Comparison of ENCODE assay signal across 1 cellular context in the genomic region with DNA sequence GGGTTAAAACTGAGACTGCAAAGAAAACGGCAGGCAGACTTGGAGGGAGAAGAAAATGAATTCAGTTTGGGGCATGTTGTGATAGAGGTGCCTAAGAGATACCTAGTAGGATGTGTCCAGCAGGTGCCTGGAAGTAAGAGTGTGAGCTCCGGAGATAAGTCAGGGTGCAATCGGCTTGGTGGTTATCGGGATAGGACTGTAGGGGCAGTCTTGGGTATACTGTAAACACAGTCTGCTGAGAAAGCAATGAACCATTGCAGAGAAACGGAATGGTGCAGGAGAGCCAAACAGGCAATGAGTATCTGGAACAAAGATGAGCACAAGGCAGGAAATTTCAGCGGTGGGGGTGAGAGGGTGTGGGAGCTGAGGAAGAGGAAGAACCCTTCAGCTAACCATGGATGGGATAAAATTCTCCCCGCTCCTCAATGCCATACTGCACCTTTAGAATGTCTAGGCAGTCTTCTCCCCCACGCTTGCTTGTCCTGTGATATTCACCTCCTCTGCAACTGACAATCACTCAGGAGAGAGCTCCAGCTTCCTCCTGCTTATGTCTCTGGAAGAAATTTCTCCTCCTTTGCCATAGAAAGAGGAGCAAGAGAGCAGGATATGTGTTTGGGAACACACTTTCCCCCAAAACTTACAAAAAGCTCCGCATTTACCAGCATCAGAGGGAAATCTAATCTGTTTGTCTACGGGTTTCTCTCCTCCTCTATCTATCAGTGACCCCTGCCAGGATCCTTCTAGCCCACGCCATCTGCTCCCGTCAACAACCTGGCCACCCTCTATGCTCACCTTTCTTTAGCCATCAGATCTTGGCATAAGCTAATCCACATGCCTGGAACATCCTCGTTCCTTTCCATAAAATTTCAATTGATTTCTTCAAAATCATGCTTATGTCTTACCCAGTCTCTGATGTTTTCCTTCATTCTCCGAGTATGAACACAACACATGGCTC.
A peak's percentile ranks its signal among the peaks of the same experiment; 100 is the strongest.
TF ChIP-seq lines count a peak whose summit lies in the region.

No MANE protein-coding gene starts in this region.

TF ChIP-seq in K562, 482 proteins besides CTCF, POLR2A, EP300 and RAD21 (continued from another document):
- TF ChIP-seq, protein P1, sequence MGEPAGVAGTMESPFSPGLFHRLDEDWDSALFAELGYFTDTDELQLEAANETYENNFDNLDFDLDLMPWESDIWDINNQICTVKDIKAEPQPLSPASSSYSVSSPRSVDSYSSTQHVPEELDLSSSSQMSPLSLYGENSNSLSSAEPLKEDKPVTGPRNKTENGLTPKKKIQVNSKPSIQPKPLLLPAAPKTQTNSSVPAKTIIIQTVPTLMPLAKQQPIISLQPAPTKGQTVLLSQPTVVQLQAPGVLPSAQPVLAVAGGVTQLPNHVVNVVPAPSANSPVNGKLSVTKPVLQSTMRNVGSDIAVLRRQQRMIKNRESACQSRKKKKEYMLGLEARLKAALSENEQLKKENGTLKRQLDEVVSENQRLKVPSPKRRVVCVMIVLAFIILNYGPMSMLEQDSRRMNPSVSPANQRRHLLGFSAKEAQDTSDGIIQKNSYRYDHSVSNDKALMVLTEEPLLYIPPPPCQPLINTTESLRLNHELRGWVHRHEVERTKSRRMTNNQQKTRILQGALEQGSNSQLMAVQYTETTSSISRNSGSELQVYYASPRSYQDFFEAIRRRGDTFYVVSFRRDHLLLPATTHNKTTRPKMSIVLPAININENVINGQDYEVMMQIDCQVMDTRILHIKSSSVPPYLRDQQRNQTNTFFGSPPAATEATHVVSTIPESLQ (CRISPR knock-in tag; IDR thresholded peaks at IDR 0.05): 0 out of 2 replicates have a peak, but pooled peaks have one; percentile 61
- no peak for TF ChIP-seq MYNN (IDR thresholded peaks at IDR 0.05)
- no peak for TF ChIP-seq MYNN (CRISPR knock-in tag; IDR thresholded peaks at IDR 0.05)
- peak; percentile 43 for TF ChIP-seq CXXC5 (CRISPR knock-in tag; IDR thresholded peaks at IDR 0.05)
- TF ChIP-seq, protein P2, sequence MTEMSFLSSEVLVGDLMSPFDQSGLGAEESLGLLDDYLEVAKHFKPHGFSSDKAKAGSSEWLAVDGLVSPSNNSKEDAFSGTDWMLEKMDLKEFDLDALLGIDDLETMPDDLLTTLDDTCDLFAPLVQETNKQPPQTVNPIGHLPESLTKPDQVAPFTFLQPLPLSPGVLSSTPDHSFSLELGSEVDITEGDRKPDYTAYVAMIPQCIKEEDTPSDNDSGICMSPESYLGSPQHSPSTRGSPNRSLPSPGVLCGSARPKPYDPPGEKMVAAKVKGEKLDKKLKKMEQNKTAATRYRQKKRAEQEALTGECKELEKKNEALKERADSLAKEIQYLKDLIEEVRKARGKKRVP (CRISPR knock-in tag; IDR thresholded peaks at IDR 0.05): no peak
- no peak for TF ChIP-seq STAG1 (CRISPR knock-in tag; IDR thresholded peaks at IDR 0.05; ENCODE audit: borderline replicate concordance)
- peak; percentile 27; the same call in 1 of the 2 replicates for TF ChIP-seq NCOA1 (IDR thresholded peaks at IDR 0.05; ENCODE audit: low read depth)
- TF ChIP-seq TEAD4 (IDR thresholded peaks at IDR 0.05; ENCODE audit: low read length): peak; percentile 78
- TF ChIP-seq TEAD4 (CRISPR knock-in tag; IDR thresholded peaks at IDR 0.05; ENCODE audit: borderline replicate concordance): no peak
- 0 out of 2 replicates have a peak, but pooled peaks have one; percentile 54 for TF ChIP-seq OTX1 (CRISPR knock-in tag; IDR thresholded peaks at IDR 0.05)
- no peak for TF ChIP-seq KHSRP (IDR thresholded peaks at IDR 0.05)
- no peak for TF ChIP-seq LARP7 (IDR thresholded peaks at IDR 0.05)
- TF ChIP-seq BHLHE40 (IDR thresholded peaks at IDR 0.05; ENCODE audit: low read length): peak; percentile 58; the same call in 1 of the 2 replicates
- peak; percentile 58; the same call in 1 of the 2 replicates for TF ChIP-seq SOX6 (IDR thresholded peaks at IDR 0.05)
- TF ChIP-seq FOXA3 (CRISPR knock-in tag; conservative IDR thresholded peaks at IDR 0.05 in 1 of 2, IDR thresholded peaks at IDR 0.05 in 1 of 2): no peak
- TF ChIP-seq SMARCA5 (IDR thresholded peaks at IDR 0.05): peak; percentile 57; the same call in 1 of the 2 replicates
- TF ChIP-seq HNRNPL (IDR thresholded peaks at IDR 0.05; ENCODE audit: low read depth, low read length): no peak
- peak; percentile 44; the same call in 1 of the 2 replicates for TF ChIP-seq NFIC (IDR thresholded peaks at IDR 0.05)
- no peak for TF ChIP-seq RBM22 (IDR thresholded peaks at IDR 0.05; ENCODE audit: low read depth, low read length, poor library complexity, severe bottlenecking)
- peak; percentile 85 for TF ChIP-seq CBFA2T2 (conservative IDR thresholded peaks at IDR 0.05)
- TF ChIP-seq, protein P3, sequence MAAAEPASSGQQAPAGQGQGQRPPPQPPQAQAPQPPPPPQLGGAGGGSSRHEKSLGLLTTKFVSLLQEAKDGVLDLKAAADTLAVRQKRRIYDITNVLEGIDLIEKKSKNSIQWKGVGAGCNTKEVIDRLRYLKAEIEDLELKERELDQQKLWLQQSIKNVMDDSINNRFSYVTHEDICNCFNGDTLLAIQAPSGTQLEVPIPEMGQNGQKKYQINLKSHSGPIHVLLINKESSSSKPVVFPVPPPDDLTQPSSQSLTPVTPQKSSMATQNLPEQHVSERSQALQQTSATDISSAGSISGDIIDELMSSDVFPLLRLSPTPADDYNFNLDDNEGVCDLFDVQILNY (CRISPR knock-in tag; IDR thresholded peaks at IDR 0.05): no peak
- TF ChIP-seq ARID1B (IDR thresholded peaks at IDR 0.05): peak; percentile 88
- TF ChIP-seq SMARCC2 (IDR thresholded peaks at IDR 0.05; ENCODE audit: low read depth): 0 out of 2 replicates have a peak, but pooled peaks have one; percentile 22
- TF ChIP-seq, protein P4, sequence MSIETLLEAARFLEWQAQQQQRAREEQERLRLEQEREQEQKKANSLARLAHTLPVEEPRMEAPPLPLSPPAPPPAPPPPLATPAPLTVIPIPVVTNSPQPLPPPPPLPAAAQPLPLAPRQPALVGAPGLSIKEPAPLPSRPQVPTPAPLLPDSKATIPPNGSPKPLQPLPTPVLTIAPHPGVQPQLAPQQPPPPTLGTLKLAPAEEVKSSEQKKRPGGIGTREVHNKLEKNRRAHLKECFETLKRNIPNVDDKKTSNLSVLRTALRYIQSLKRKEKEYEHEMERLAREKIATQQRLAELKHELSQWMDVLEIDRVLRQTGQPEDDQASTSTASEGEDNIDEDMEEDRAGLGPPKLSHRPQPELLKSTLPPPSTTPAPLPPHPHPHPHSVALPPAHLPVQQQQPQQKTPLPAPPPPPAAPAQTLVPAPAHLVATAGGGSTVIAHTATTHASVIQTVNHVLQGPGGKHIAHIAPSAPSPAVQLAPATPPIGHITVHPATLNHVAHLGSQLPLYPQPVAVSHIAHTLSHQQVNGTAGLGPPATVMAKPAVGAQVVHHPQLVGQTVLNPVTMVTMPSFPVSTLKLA (conservative IDR thresholded peaks at IDR 0.05): 0 out of 4 replicates have a peak, but pooled peaks of 1 of the 2 experiments have one; percentile 30
- TF ChIP-seq ETV1 (tag; conservative IDR thresholded peaks at IDR 0.05; ENCODE audit: low read depth): peak; percentile 38; the same call in 1 of the 2 replicates
- no peak for TF ChIP-seq TEAD1 (CRISPR knock-in tag; IDR thresholded peaks at IDR 0.05)
- no peak for TF ChIP-seq PRMT5 (CRISPR knock-in tag; IDR thresholded peaks at IDR 0.05)
- no peak for TF ChIP-seq THAP7 (CRISPR knock-in tag; IDR thresholded peaks at IDR 0.05)
- TF ChIP-seq XRCC5 (IDR thresholded peaks at IDR 0.05; ENCODE audit: low read depth, low read length): 0 out of 2 replicates have a peak, but pooled peaks have one; percentile 57
- no peak for TF ChIP-seq SIN3A (IDR thresholded peaks at IDR 0.05; ENCODE audit: borderline replicate concordance in 2 of 2, control insufficient read depth in 1 of 2, low read depth in 2 of 2, low read length in 2 of 2)
- TF ChIP-seq L3MBTL2 (IDR thresholded peaks at IDR 0.05): peak; percentile 31; the same call in 1 of the 2 replicates
- peak; percentile 82 for TF ChIP-seq DPF2 (IDR thresholded peaks at IDR 0.05)
- peak; percentile 55; the same call in 1 of the 2 replicates for TF ChIP-seq BCOR (IDR thresholded peaks at IDR 0.05)
- peak; percentile 95; the same call in 1 of the 2 replicates for TF ChIP-seq ZBED1 (IDR thresholded peaks at IDR 0.05)
- TF ChIP-seq, protein P5, sequence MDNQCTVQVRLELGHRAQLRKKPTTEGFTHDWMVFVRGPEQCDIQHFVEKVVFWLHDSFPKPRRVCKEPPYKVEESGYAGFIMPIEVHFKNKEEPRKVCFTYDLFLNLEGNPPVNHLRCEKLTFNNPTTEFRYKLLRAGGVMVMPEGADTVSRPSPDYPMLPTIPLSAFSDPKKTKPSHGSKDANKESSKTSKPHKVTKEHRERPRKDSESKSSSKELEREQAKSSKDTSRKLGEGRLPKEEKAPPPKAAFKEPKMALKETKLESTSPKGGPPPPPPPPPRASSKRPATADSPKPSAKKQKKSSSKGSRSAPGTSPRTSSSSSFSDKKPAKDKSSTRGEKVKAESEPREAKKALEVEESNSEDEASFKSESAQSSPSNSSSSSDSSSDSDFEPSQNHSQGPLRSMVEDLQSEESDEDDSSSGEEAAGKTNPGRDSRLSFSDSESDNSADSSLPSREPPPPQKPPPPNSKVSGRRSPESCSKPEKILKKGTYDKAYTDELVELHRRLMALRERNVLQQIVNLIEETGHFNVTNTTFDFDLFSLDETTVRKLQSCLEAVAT (IDR thresholded peaks at IDR 0.05): peak; percentile 44 to 73; a peak in 2 of 4 replicates
- peak; percentile 53; the same call in 1 of the 2 replicates for TF ChIP-seq ZNF24 (IDR thresholded peaks at IDR 0.05)
- peak; percentile 18; the same call in 1 of the 2 replicates for TF ChIP-seq ZNF175 (CRISPR knock-in tag; IDR thresholded peaks at IDR 0.05; ENCODE audit: low read depth)
- TF ChIP-seq, protein P6, sequence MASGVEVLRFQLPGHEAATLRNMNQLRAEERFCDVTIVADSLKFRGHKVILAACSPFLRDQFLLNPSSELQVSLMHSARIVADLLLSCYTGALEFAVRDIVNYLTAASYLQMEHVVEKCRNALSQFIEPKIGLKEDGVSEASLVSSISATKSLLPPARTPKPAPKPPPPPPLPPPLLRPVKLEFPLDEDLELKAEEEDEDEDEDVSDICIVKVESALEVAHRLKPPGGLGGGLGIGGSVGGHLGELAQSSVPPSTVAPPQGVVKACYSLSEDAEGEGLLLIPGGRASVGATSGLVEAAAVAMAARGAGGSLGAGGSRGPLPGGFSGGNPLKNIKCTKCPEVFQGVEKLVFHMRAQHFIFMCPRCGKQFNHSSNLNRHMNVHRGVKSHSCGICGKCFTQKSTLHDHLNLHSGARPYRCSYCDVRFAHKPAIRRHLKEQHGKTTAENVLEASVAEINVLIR (CRISPR knock-in tag; IDR thresholded peaks at IDR 0.05): no peak
- TF ChIP-seq ZNF76 (CRISPR knock-in tag; IDR thresholded peaks at IDR 0.05; ENCODE audit: borderline replicate concordance): no peak
- no peak for TF ChIP-seq TAF1 (IDR thresholded peaks at IDR 0.05; ENCODE audit: control insufficient read depth, extremely low read depth, insufficient read depth, low read length, severe bottlenecking)
- 0 out of 2 replicates have a peak, but pooled peaks have one; percentile 8 for TF ChIP-seq TEAD2 (tag; IDR thresholded peaks at IDR 0.05)
- TF ChIP-seq BDP1 (IDR thresholded peaks at IDR 0.05; ENCODE audit: insufficient read depth, insufficient read length): no peak
- TF ChIP-seq RBM14 (IDR thresholded peaks at IDR 0.05; ENCODE audit: borderline replicate concordance, insufficient read depth, low read depth, low read length): no peak
- TF ChIP-seq ASH1L (IDR thresholded peaks at IDR 0.05; ENCODE audit: borderline replicate concordance, low read depth, partially characterized antibody): no peak
- peak; percentile 57; the same call in 1 of the 2 replicates for TF ChIP-seq MTA1 (IDR thresholded peaks at IDR 0.05; ENCODE audit: borderline replicate concordance)
- TF ChIP-seq NFATC3 (IDR thresholded peaks at IDR 0.05): 0 out of 2 replicates have a peak, but pooled peaks have one; percentile 42
- TF ChIP-seq KLF16 (IDR thresholded peaks at IDR 0.05): peak; percentile 25; the same call in 1 of the 2 replicates
- TF ChIP-seq, protein P7, sequence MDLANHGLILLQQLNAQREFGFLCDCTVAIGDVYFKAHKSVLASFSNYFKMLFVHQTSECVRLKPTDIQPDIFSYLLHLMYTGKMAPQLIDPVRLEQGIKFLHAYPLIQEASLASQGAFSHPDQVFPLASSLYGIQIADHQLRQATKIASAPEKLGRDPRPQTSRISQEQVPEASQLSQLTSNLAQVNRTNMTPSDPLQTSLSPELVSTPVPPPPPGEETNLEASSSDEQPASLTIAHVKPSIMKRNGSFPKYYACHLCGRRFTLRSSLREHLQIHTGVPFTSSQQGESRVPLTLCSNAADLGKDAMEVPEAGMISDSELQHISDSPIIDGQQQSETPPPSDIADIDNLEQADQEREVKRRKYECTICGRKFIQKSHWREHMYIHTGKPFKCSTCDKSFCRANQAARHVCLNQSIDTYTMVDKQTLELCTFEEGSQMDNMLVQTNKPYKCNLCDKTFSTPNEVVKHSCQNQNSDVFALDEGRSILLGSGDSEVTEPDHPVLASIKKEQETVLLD (IDR thresholded peaks at IDR 0.05): peak; percentile 40; the same call in 1 of the 2 replicates
- TF ChIP-seq, protein P8, sequence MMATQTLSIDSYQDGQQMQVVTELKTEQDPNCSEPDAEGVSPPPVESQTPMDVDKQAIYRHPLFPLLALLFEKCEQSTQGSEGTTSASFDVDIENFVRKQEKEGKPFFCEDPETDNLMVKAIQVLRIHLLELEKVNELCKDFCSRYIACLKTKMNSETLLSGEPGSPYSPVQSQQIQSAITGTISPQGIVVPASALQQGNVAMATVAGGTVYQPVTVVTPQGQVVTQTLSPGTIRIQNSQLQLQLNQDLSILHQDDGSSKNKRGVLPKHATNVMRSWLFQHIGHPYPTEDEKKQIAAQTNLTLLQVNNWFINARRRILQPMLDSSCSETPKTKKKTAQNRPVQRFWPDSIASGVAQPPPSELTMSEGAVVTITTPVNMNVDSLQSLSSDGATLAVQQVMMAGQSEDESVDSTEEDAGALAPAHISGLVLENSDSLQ (IDR thresholded peaks at IDR 0.05): peak; percentile 12; the same call in 1 of the 2 replicates
- TF ChIP-seq ZNF583 (CRISPR knock-in tag; IDR thresholded peaks at IDR 0.05): 0 out of 2 replicates have a peak, but pooled peaks have one; percentile 38
- TF ChIP-seq, protein P9, sequence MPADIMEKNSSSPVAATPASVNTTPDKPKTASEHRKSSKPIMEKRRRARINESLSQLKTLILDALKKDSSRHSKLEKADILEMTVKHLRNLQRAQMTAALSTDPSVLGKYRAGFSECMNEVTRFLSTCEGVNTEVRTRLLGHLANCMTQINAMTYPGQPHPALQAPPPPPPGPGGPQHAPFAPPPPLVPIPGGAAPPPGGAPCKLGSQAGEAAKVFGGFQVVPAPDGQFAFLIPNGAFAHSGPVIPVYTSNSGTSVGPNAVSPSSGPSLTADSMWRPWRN (IDR thresholded peaks at IDR 0.05; ENCODE audit: low read depth): no peak
